Comparison of ENCODE assay signal across 19 cellular contexts in the genomic region with DNA sequence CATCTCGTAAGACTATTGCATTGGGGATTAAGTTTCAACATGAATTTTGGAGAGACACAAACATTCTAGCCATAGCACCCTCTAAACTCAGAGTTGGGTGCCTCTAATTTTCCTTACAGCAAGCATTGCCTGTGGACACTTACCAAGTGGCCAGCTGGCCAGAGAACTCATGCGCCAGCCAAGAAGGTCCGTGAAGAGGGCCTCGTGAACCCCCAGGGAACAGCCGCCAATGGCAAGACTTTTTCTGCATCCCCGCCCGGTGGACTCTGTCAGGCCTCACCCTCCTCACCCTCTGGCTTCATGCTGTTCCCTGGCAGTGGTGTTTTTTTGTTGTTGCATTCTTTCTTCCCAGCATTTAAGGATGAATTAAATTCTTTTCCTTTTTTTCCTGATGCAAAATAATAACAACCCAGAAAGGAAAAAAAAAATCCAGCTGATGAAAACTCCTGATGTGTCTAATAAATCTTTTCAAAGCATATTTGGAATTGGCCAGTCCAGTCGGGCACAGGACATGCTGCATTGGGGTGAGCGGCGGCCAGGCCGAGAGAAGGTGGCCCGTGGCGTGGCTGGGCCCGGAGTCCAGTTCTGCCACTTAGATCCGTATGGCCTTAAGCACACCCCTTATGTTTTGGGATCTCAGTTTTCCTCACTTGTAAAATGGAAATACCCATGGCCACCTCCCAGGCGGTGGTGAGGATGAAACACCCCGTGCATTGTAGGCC.
A peak's percentile ranks its signal among the peaks of the same experiment; 100 is the strongest.
DNase-seq lines count a peak whose midpoint lies in the region; TF ChIP-seq lines count a peak whose summit lies in the region.
"Had no signal": no experiment of that assay in that cellular context is flagged by ENCODE, and none has a peak within 500 bp of the region (broad histone marks: within the 10 kb centered on the region; RNA-seq: fewer than 3 reads in every experiment).

No MANE protein-coding gene starts in this region.

- WGBS in prostate gland = 72% methylated on average over 17 of the region's 17 CpGs

- DNase-seq in H7 (peak; percentile 22), globus pallidus (ENCODE audit: low spot score) (peak; percentile 17), osteoblast (ENCODE audit: insufficient read length, low spot score, missing footprints) (peak; percentile 37), tibial artery (peak in 1 of 2 donors; percentile 87), colonic mucosa (no peak), prostate gland (ENCODE audit: low spot score) (no peak), activated gamma-delta T cell (lab: John Stamatoyannopoulos, UW) (no peak)
- DNase-seq: Calu3; CD8-positive, alpha-beta T cell; GOT3; KG1; NCI-H1105 treated with DMSO at 0.1 percent for 48 hours; NCI-H1694 treated with DMSO at 0.1 percent for 48 hours; NCI-H510A; NCI-H748 treated with DMSO at 0.1 percent for 48 hours; NK-92 treated with Interleukin-12 subunit alpha and Interleukin-12 subunit beta, amount 100 ng/mL, for 24 hours; SHP77 had no signal

- H3K27me3 ChIP-seq in H7 (ENCODE audit: control insufficient read depth, insufficient read depth, low read length) = no peaks in the 10 kb centered on the region; the same call in 1 of the 2 replicates
- H3K27me3 ChIP-seq in osteoblast (ENCODE audit: insufficient read depth, low read length) = peaks cover 38% of the 10 kb centered on the region
- peaks cover 0 to 2% of the 10 kb centered on the region in 2 donors for H3K27me3 ChIP-seq in tibial artery
- no peaks in the 10 kb centered on the region for H3K27me3 ChIP-seq in colonic mucosa
- H3K27me3 ChIP-seq in prostate gland (replicated peaks; ENCODE audit: insufficient read depth) = no peaks in the 10 kb centered on the region
- H3K27me3 ChIP-seq: BLaER1 treated with 17β-estradiol and CSF1 and Interleukin-3, amounts not matched to agents 10 nM and 100 nM had no signal

- H3K4me2 ChIP-seq in osteoblast (ENCODE audit: insufficient read depth, low read length) = no peak overlapping the region

- H3K4me1 ChIP-seq in osteoblast (ENCODE audit: insufficient read depth, low read length) (no peaks in the 10 kb centered on the region), tibial artery (peaks cover 0 to 22% (median 13%) of the 10 kb centered on the region in 4 donors), colonic mucosa (no peaks in the 10 kb centered on the region), prostate gland (replicated peaks) (no peaks in the 10 kb centered on the region)

- no peak for TF ChIP-seq POLR2A in prostate gland (IDR thresholded peaks at IDR 0.05)

- no peaks in the 10 kb centered on the region for H4K20me1 ChIP-seq in osteoblast (ENCODE audit: insufficient read depth, low read length)
- H4K20me1 ChIP-seq: BLaER1 treated with 17β-estradiol and CSF1 and Interleukin-3, amounts not matched to agents 10 nM and 100 nM had no signal

- H3K36me3 ChIP-seq in H7 (replicated peaks; ENCODE audit: control insufficient read depth, insufficient read depth, low read length) = no peaks in the 10 kb centered on the region
- no peaks in the 10 kb centered on the region for H3K36me3 ChIP-seq in osteoblast (ENCODE audit: insufficient read depth, low read length)
- H3K36me3 ChIP-seq in tibial artery = no peaks in the 10 kb centered on the region
- no peaks in the 10 kb centered on the region for H3K36me3 ChIP-seq in colonic mucosa
- H3K36me3 ChIP-seq in prostate gland = no peaks in the 10 kb centered on the region
- H3K36me3 ChIP-seq: BLaER1 treated with 17β-estradiol and CSF1 and Interleukin-3, amounts not matched to agents 10 nM and 100 nM had no signal

- no peak overlapping the region for H2AFZ ChIP-seq in osteoblast (ENCODE audit: low read length)

- TF ChIP-seq CTCF in osteoblast (IDR thresholded peaks at IDR 0.05; ENCODE audit: extremely low read depth, low read depth, low read length) = no peak
- no peak for TF ChIP-seq CTCF in tibial artery (IDR thresholded peaks at IDR 0.05)
- no peak for TF ChIP-seq CTCF in colonic mucosa (IDR thresholded peaks at IDR 0.05)
- TF ChIP-seq CTCF in prostate gland (IDR thresholded peaks at IDR 0.05) = no peak

- H3K79me2 ChIP-seq in osteoblast (ENCODE audit: insufficient read depth, low read length) = no peaks in the 10 kb centered on the region

- H3K9me3 ChIP-seq in osteoblast (ENCODE audit: low read depth, low read length) (no peaks in the 10 kb centered on the region), tibial artery (no peaks in the 10 kb centered on the region), colonic mucosa (no peaks in the 10 kb centered on the region), prostate gland (no peaks in the 10 kb centered on the region)

- H3K4me3 ChIP-seq in H7 (ENCODE audit: insufficient read depth, low read depth, low read length) (no peak overlapping the region), osteoblast (ENCODE audit: insufficient read depth, low read length) (no peak overlapping the region), tibial artery (no peak overlapping the region), colonic mucosa (no peak overlapping the region), prostate gland (no peak overlapping the region)
- H3K4me3 ChIP-seq: BLaER1 treated with 17β-estradiol and CSF1 and Interleukin-3, amounts not matched to agents 10 nM and 100 nM; GM12878 had no signal

- H3K27ac ChIP-seq in osteoblast (ENCODE audit: low read depth, low read length) (no peak overlapping the region), tibial artery (peak overlapping the region; percentile 31 to 37), colonic mucosa (no peak overlapping the region), prostate gland (no peak overlapping the region)

- H3K9ac ChIP-seq in colonic mucosa (ENCODE audit: low read depth in 2 of 2, low read length in 2 of 2) = no peak overlapping the region
- H3K9ac ChIP-seq: BLaER1 treated with 17β-estradiol and CSF1 and Interleukin-3, amounts not matched to agents 10 nM and 100 nM had no signal

- intact Hi-C loops in tibial artery (cut with DNase I; ENCODE audit: low total_unique reads) = no loop called here
- intact Hi-C loops in colonic mucosa (cut with DNase I) = no loop called here
- intact Hi-C loops in prostate gland (cut with DNase I) = loop anchor here (5.0 to 10.0 kb wide), 4 partner anchors 38 to 705 kb away; no protein-coding TSS in a partner anchor

Comparison
In these comparisons a context has a peak if more than half of its experiments do, and no peak if none do; other contexts are left out.
1. DNase-seq: peak in H7 (single experiment), globus pallidus (single experiment) and osteoblast (single experiment); none in colonic mucosa (single experiment), prostate gland (single experiment) and activated gamma-delta T cell (single experiment).
2. H3K27ac ChIP-seq: peak in tibial artery (2 of 2); none in osteoblast (single experiment), colonic mucosa (single experiment) and prostate gland (0 of 2).